In genomic region chr17:57288034-57288752, GRCh38 we compare ENCODE assay signal across 13 cellular contexts. TPM values are rescaled to one million over a fixed set of nuclear protein-coding genes. Genes with fewer than 3 reads are reported as not detected.
A peak's percentile ranks its signal among the peaks of the same experiment; 100 is the strongest.
DNase-seq lines count a peak whose midpoint lies in the region; ATAC-seq, FAIRE-seq and TF ChIP-seq lines count a peak whose summit lies in the region.
"Had no signal": no experiment of that assay in that cellular context is flagged by ENCODE, and none has a peak within 500 bp of the region (broad histone marks: within the 10 kb centered on the region; RNA-seq: fewer than 3 reads in every experiment).

No MANE protein-coding gene starts in this region.

- peak overlapping the region; percentile 26 to 74 (median 27) for H3K27ac Mint-ChIP-seq in nephron
- H3K27ac Mint-ChIP-seq in activated T-cell treated with anti-CD3 and anti-CD28 coated beads, Interleukin-2, amount 50 U/mL, for 24 hours: no peak overlapping the region

- peaks cover 83% of the 10 kb centered on the region for H3K79me2 ChIP-seq in HepG2 (ENCODE audit: insufficient read depth, low read length)
- no peaks in the 10 kb centered on the region for H3K79me2 ChIP-seq in fibroblast of lung (ENCODE audit: control insufficient read depth, insufficient read depth, low read length)

- peak overlapping the region; percentile 4 to 9 (median 9) for H3K4me3 Mint-ChIP-seq in nephron
- H3K4me3 Mint-ChIP-seq in activated T-cell treated with anti-CD3 and anti-CD28 coated beads, Interleukin-2, amount 50 U/mL, for 24 hours: no peak overlapping the region

- H3K4me2 ChIP-seq in HepG2 (ENCODE audit: low read depth, low read length): no peak overlapping the region
- H3K4me2 ChIP-seq in fibroblast of lung (ENCODE audit: extremely low read depth, insufficient read depth, low read length): no peak overlapping the region

- H3K4me1 Mint-ChIP-seq in nephron: peaks cover 71% of the 10 kb centered on the region
- H3K4me1 Mint-ChIP-seq in activated T-cell treated with anti-CD3 and anti-CD28 coated beads, Interleukin-2, amount 50 U/mL, for 24 hours (ENCODE audit: low read depth): peaks cover 56% of the 10 kb centered on the region

- H3K36me3 Mint-ChIP-seq in nephron (ENCODE audit: low read depth): peaks cover 15% of the 10 kb centered on the region
- peaks cover 50% of the 10 kb centered on the region for H3K36me3 Mint-ChIP-seq in activated T-cell treated with anti-CD3 and anti-CD28 coated beads, Interleukin-2, amount 50 U/mL, for 24 hours (ENCODE audit: low read depth)

- H4K20me1 ChIP-seq in HepG2 (ENCODE audit: insufficient read depth, low read length) (peaks cover 6% of the 10 kb centered on the region; the same call in 1 of the 2 replicates), fibroblast of lung (ENCODE audit: control insufficient read depth, extremely low read depth, insufficient read depth, low read length) (no peaks in the 10 kb centered on the region)

- TF ChIP-seq CTCF in HepG2 (CRISPR knock-in tag; IDR thresholded peaks at IDR 0.05): no peak
- no peak for TF ChIP-seq CTCF in right lobe of liver (IDR thresholded peaks at IDR 0.05)
- TF ChIP-seq CTCF in fibroblast of lung (conservative IDR thresholded peaks at IDR 0.05 in 1 of 2, IDR thresholded peaks at IDR 0.05 in 1 of 2; ENCODE audit: low read depth in 1 of 2, low read length in 2 of 2): no peak
- TF ChIP-seq CTCF in nephron (IDR thresholded peaks at IDR 0.05; ENCODE audit: unreplicated experiment in 3 of 3): no peak
- no peak for TF ChIP-seq CTCF in BE2C (IDR thresholded peaks at IDR 0.05; ENCODE audit: low read depth, low read length)
- TF ChIP-seq CTCF in D721Med (IDR thresholded peaks at IDR 0.05; ENCODE audit: insufficient read depth, missing control alignments): no peak

- H3K4me1 ChIP-seq in HepG2 (ENCODE audit: insufficient read depth, low read length) (peaks cover 71% of the 10 kb centered on the region), right lobe of liver (no peaks in the 10 kb centered on the region), fibroblast of lung (ENCODE audit: control insufficient read depth, extremely low read depth, insufficient read depth, low read length) (no peaks in the 10 kb centered on the region), BE2C (peaks cover 12% of the 10 kb centered on the region; the same call in 1 of the 2 replicates)

- H3K27me3 Mint-ChIP-seq in nephron (ENCODE audit: low read depth): peaks cover 55% of the 10 kb centered on the region
- no peaks in the 10 kb centered on the region for H3K27me3 Mint-ChIP-seq in activated T-cell treated with anti-CD3 and anti-CD28 coated beads, Interleukin-2, amount 50 U/mL, for 24 hours

- H3K9ac ChIP-seq in HepG2 (ENCODE audit: insufficient read depth, low read depth, low read length) (no peak overlapping the region), fibroblast of lung (ENCODE audit: insufficient read depth, low read length) (no peak overlapping the region)

- peaks cover 16 to 53% of the 10 kb centered on the region in 2 experiments for H3K36me3 ChIP-seq in HepG2 (replicated peaks in 1 of 2; ENCODE audit: control insufficient read depth in 1 of 2, insufficient read depth in 2 of 2, low read length in 2 of 2)
- H3K36me3 ChIP-seq in right lobe of liver: no peaks in the 10 kb centered on the region
- no peaks in the 10 kb centered on the region for H3K36me3 ChIP-seq in fibroblast of lung (ENCODE audit: control insufficient read depth, insufficient read depth, low read length)
- peaks cover 73% of the 10 kb centered on the region for H3K36me3 ChIP-seq in BE2C
- H3K36me3 ChIP-seq: transverse colon had no signal

- 92% methylated on average over 8 of the region's 10 CpGs for WGBS in HepG2 (ENCODE audit: low lambda C conversion rate)
- WGBS in right lobe of liver (ENCODE audit: insufficient coverage, low coverage, low lambda C conversion rate, missing lambda C conversion rate): 69% methylated on average over 7 of the region's 10 CpGs

- CTCF ChIA-PET in HepG2 (lab: Yijun Ruan, JAX; ENCODE audit: low intra/inter-chr PET ratio, low total read pairs): no interaction called here

- no peak overlapping the region for H3K4me3 ChIP-seq in HepG2 (replicated peaks in 1 of 3; ENCODE audit: insufficient read depth in 1 of 3, low read depth in 2 of 3, low read length in 3 of 3)
- no peak overlapping the region for H3K4me3 ChIP-seq in right lobe of liver
- no peak overlapping the region for H3K4me3 ChIP-seq in fibroblast of lung (replicated peaks in 1 of 4; ENCODE audit: control extremely low read depth in 1 of 4, insufficient read depth in 1 of 4, low read depth in 3 of 4, low read length in 4 of 4)
- H3K4me3 ChIP-seq in BE2C (ENCODE audit: low read depth, low read length): no peak overlapping the region
- H3K4me3 ChIP-seq: transverse colon had no signal

- no peak for FAIRE-seq in HepG2 (lab: Jason Lieb, UNC)
- FAIRE-seq in D721Med (lab: Jason Lieb, UNC): no peak
- FAIRE-seq: colon had no signal

- POLR2A ChIA-PET in HepG2 (lab: Yijun Ruan, JAX): no interaction called here

- H3K27ac ChIP-seq in HepG2 (ENCODE audit: extremely low read length, insufficient read depth, low read length) (no peak overlapping the region), right lobe of liver (no peak overlapping the region), fibroblast of lung (ENCODE audit: insufficient read depth, low read length) (no peak overlapping the region)

- intact Hi-C loops in HepG2 (cut with micrococcal nuclease; ENCODE audit: unreplicated experiment) (loop anchor here (10.0 kb wide), 1 partner anchor 117 kb away; no protein-coding TSS in a partner anchor), right lobe of liver (cut with DNase I) (no loop called here)

- in situ Hi-C loops in HepG2 (cut with HindIII; ENCODE audit: extremely low pct_ligation_motif_present, low pct_unique_long_range_greater_than_20kb): no loop called here

- no peak overlapping the region for H2AFZ ChIP-seq in HepG2 (ENCODE audit: low read length)
- H2AFZ ChIP-seq in fibroblast of lung (ENCODE audit: low read length): no peak overlapping the region

- H3K9me3 Mint-ChIP-seq in nephron: no peaks in the 10 kb centered on the region
- no peaks in the 10 kb centered on the region for H3K9me3 Mint-ChIP-seq in activated T-cell treated with anti-CD3 and anti-CD28 coated beads, Interleukin-2, amount 50 U/mL, for 24 hours

- no peaks in the 10 kb centered on the region for H3K9me3 ChIP-seq in HepG2 (ENCODE audit: low read length)
- H3K9me3 ChIP-seq in right lobe of liver: no peaks in the 10 kb centered on the region
- H3K9me3 ChIP-seq in fibroblast of lung (ENCODE audit: control insufficient read depth, insufficient read depth, low read depth, low read length): no peaks in the 10 kb centered on the region
- no peaks in the 10 kb centered on the region for H3K9me3 ChIP-seq in BE2C
- H3K9me3 ChIP-seq: transverse colon had no signal

- TF ChIP-seq POLR2A in HepG2 (IDR thresholded peaks at IDR 0.05; ENCODE audit: insufficient read depth in 1 of 2, low read depth in 2 of 2, low read length in 2 of 2) (no peak), right lobe of liver (IDR thresholded peaks at IDR 0.05) (no peak)

- no peak for TF ChIP-seq RAD21 in HepG2 (CRISPR knock-in tag; IDR thresholded peaks at IDR 0.05)

- no peak for DNase-seq in HepG2 (ENCODE audit: low spot score)
- DNase-seq in right lobe of liver: no peak
- DNase-seq in fibroblast of lung (ENCODE audit: low read depth in 2 of 2): peak; percentile 52 to 56
- no peak for DNase-seq in BE2C
- DNase-seq in NCI-H128 (lab: John Stamatoyannopoulos, UW; ENCODE audit: unreplicated experiment): no peak
- DNase-seq in activated T-cell treated with anti-CD3 and anti-CD28 coated beads, Interleukin-2, amount 50 U/mL, for 24 hours: no peak
- no peak for DNase-seq in D721Med (ENCODE audit: insufficient read length, low spot score)
- DNase-seq: activated T-cell treated with anti-CD3 and anti-CD28 coated beads, Interleukin-2, amount 50 U/mL, for 1 hour; NCI-H1105; T1000; transverse colon had no signal

- H3K27me3 ChIP-seq in HepG2 (ENCODE audit: control insufficient read depth in 1 of 2, insufficient read depth in 2 of 2, low read length in 2 of 2) (no peaks in the 10 kb centered on the region), right lobe of liver (no peaks in the 10 kb centered on the region), fibroblast of lung (ENCODE audit: control insufficient read depth, insufficient read depth, low read length) (no peaks in the 10 kb centered on the region), BE2C (no peaks in the 10 kb centered on the region)
- H3K27me3 ChIP-seq: transverse colon had no signal

- no peak for ATAC-seq in HepG2
- no peak for ATAC-seq in right lobe of liver

- no TSS peak for BruUV-seq in HepG2 (replicated peaks; lab: Mats Ljungman, UMichigan)

- TF ChIP-seq EP300 in HepG2 (IDR thresholded peaks at IDR 0.05; ENCODE audit: low read depth in 2 of 2, low read length in 2 of 2): no peak
- TF ChIP-seq EP300 in HepG2 (CRISPR knock-in tag; IDR thresholded peaks at IDR 0.05; ENCODE audit: borderline replicate concordance): no peak

RNA-seq across cellular contexts. Expression of gene MSI2, which starts 31.9 kb away (rescaled TPM):
- 68.1 and 78.4 TPM in 2 replicates for total RNA-seq in HepG2 (2016; rRNA removed; fragmentation: Illumina TruSeq; extraction: Trizol)
- total RNA-seq in HepG2 (2016; cell fraction: cytosol; rRNA removed; fragmentation: Illumina TruSeq; extraction: Trizol; ENCODE audit: low read depth): 20.7 and 27.5 TPM in 2 replicates
- total RNA-seq in HepG2 (2016; cell fraction: insoluble cytoplasmic fraction; rRNA removed; fragmentation: Illumina TruSeq; extraction: Trizol): 63.6 and 75.1 TPM in 2 replicates
- total RNA-seq in HepG2 (2016; cell fraction: membrane; rRNA removed; fragmentation: Illumina TruSeq; extraction: Trizol): 46.0 and 48.0 TPM in 2 replicates
- total RNA-seq in HepG2 (2016; cell fraction: nucleus; rRNA removed; fragmentation: Illumina TruSeq; extraction: Trizol): 99.8 and 106 TPM in 2 replicates
- polyA plus RNA-seq in HepG2 (2011; rRNA removed): 71.5 and 77.5 TPM in 2 replicates
- polyA plus RNA-seq in HepG2 (2011; cell fraction: cytosol; rRNA removed): 46.4 and 63.8 TPM in 2 replicates
- polyA plus RNA-seq in HepG2 (2011; cell fraction: nucleus; rRNA removed): 160 and 214 TPM in 2 replicates
- polyA plus RNA-seq in HepG2 (2012): 58.9 and 61.5 TPM in 2 replicates
- 44.4 and 51.3 TPM in 2 replicates for polyA plus RNA-seq in HepG2 (2016; cell fraction: cytosol; fragmentation: Illumina TruSeq; extraction: Trizol; ENCODE audit: low read depth)
- 65.9 and 71.3 TPM in 2 replicates for polyA plus RNA-seq in HepG2 (2016; cell fraction: insoluble cytoplasmic fraction; fragmentation: Illumina TruSeq; extraction: Trizol; ENCODE audit: low read depth)
- 51.0 and 55.4 TPM in 2 replicates for polyA plus RNA-seq in HepG2 (2016; cell fraction: membrane; fragmentation: Illumina TruSeq; extraction: Trizol; ENCODE audit: low read depth)
- 80.0 and 84.1 TPM in 2 replicates for polyA plus RNA-seq in HepG2 (2016; cell fraction: nucleus; fragmentation: Illumina TruSeq; extraction: Trizol; ENCODE audit: insufficient read depth, low read depth)
- polyA minus RNA-seq in HepG2 (2011; rRNA and poly(A)+ RNA removed; ENCODE audit: low replicate concordance): 123 and 154 TPM in 2 replicates
- polyA minus RNA-seq in HepG2 (2011; cell fraction: cytosol; rRNA and poly(A)+ RNA removed): 38.9 and 41.5 TPM in 2 replicates
- polyA minus RNA-seq in HepG2 (2011; cell fraction: nucleus; rRNA and poly(A)+ RNA removed): 157 and 171 TPM in 2 replicates
- total RNA-seq in right lobe of liver: 10 to 100 TPM; 12.0 to 22.6 (median 19.4) TPM
- total RNA-seq in fibroblast of lung: 11.0 and 14.2 TPM in 2 replicates
- polyA plus RNA-seq in fibroblast of lung: 6.8 and 9.2 TPM in 2 replicates
- polyA plus RNA-seq in fibroblast of lung (2012): 10.0 and 10.4 TPM in 2 replicates
- 12.0 and 31.8 TPM in 2 replicates for polyA minus RNA-seq in fibroblast of lung (ENCODE audit: low replicate concordance)
- polyA plus RNA-seq in BE2C (2012; ENCODE audit: insufficient read depth, insufficient read length, low read depth): 54.7 TPM

Comparison
In these comparisons a context has a peak if more than half of its experiments do, and no peak if none do; other contexts are left out.
1. DNase-seq: peak in fibroblast of lung (2 of 2); none in HepG2 (single experiment), right lobe of liver (0 of 3), BE2C (single experiment), NCI-H128 (single experiment), activated T-cell treated with anti-CD3 and anti-CD28 coated beads, Interleukin-2, amount 50 U/mL, for 24 hours (single experiment) and D721Med (single experiment).